In the genomic region with DNA sequence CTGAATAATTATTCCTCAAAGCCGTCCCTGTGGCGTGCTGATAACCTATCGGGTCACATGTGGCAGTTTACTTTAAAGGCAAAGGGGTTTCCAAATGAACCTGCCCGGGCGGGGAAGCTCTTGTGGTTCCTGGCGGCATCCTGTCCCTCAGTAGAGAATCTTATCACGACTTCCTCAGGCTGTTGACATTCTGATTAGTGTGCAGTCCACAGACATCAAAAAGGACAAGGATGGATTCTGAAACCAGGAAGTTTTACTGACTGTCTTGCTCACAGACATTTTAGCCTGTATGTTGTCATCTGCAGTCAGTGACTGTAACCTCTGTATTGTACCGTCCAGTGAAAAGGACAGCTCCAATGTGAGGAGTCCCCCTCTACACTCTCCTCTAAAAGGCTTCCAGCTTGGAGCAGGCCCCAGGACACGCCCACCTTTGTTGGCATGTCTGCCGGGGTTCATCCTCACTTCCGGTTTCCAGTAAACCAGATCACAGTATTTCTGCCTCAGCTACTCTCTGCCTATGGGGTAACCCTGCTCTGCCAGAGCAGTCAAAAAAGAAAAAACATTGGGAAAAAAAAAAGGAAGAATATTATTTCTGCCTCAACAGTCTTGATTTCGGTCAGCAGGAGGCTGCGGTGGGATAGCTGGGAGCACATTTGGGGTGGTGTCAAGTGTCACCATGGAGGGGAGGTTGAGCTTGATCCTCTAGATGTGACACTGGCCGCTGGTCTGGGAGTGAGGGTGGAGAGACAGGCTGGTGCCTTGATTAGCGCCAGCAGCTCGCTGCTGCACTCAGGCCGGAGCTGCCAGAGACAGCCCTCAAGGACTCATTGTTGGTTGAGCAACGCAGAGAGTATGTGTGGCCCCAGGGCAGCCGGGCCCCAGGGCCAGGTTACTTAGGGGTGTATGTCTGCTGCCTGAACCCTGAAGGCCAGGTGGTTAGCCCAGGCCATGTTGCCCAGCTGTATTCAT, we compare ENCODE assay signal across 1 cellular context.
A peak's percentile ranks its signal among the peaks of the same experiment; 100 is the strongest.
TF ChIP-seq lines count a peak whose summit lies in the region.

No MANE protein-coding gene starts in this region.

TF ChIP-seq in HepG2, 621 proteins besides CTCF, POLR2A, EP300 and RAD21 (continued from another document and continues in another):
- TF ChIP-seq, protein P1, sequence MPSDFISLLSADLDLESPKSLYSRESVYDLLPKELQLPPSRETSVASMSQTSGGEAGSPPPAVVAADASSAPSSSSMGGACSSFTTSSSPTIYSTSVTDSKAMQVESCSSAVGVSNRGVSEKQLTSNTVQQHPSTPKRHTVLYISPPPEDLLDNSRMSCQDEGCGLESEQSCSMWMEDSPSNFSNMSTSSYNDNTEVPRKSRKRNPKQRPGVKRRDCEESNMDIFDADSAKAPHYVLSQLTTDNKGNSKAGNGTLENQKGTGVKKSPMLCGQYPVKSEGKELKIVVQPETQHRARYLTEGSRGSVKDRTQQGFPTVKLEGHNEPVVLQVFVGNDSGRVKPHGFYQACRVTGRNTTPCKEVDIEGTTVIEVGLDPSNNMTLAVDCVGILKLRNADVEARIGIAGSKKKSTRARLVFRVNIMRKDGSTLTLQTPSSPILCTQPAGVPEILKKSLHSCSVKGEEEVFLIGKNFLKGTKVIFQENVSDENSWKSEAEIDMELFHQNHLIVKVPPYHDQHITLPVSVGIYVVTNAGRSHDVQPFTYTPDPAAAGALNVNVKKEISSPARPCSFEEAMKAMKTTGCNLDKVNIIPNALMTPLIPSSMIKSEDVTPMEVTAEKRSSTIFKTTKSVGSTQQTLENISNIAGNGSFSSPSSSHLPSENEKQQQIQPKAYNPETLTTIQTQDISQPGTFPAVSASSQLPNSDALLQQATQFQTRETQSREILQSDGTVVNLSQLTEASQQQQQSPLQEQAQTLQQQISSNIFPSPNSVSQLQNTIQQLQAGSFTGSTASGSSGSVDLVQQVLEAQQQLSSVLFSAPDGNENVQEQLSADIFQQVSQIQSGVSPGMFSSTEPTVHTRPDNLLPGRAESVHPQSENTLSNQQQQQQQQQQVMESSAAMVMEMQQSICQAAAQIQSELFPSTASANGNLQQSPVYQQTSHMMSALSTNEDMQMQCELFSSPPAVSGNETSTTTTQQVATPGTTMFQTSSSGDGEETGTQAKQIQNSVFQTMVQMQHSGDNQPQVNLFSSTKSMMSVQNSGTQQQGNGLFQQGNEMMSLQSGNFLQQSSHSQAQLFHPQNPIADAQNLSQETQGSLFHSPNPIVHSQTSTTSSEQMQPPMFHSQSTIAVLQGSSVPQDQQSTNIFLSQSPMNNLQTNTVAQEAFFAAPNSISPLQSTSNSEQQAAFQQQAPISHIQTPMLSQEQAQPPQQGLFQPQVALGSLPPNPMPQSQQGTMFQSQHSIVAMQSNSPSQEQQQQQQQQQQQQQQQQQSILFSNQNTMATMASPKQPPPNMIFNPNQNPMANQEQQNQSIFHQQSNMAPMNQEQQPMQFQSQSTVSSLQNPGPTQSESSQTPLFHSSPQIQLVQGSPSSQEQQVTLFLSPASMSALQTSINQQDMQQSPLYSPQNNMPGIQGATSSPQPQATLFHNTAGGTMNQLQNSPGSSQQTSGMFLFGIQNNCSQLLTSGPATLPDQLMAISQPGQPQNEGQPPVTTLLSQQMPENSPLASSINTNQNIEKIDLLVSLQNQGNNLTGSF (CRISPR knock-in tag; IDR thresholded peaks at IDR 0.05): 0 out of 2 replicates have a peak, but pooled peaks have one; percentile 37
- TF ChIP-seq, protein P2, sequence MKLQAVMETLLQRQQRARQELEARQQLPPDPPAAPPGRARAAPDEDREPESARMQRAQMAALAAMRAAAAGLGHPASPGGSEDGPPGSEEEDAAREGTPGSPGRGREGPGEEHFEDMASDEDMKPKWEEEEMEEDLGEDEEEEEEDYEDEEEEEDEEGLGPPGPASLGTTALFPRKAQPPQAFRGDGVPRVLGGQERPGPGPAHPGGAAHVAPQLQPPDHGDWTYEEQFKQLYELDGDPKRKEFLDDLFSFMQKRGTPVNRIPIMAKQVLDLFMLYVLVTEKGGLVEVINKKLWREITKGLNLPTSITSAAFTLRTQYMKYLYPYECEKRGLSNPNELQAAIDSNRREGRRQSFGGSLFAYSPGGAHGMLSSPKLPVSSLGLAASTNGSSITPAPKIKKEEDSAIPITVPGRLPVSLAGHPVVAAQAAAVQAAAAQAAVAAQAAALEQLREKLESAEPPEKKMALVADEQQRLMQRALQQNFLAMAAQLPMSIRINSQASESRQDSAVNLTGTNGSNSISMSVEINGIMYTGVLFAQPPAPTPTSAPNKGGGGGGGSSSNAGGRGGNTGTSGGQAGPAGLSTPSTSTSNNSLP (IDR thresholded peaks at IDR 0.05; ENCODE audit: low read depth, low read length): 0 out of 2 replicates have a peak, but pooled peaks have one; percentile 25
- no peak for TF ChIP-seq XRCC5 (optimal IDR thresholded peaks at IDR 0.05; ENCODE audit: low read length)
- TF ChIP-seq, protein P3, sequence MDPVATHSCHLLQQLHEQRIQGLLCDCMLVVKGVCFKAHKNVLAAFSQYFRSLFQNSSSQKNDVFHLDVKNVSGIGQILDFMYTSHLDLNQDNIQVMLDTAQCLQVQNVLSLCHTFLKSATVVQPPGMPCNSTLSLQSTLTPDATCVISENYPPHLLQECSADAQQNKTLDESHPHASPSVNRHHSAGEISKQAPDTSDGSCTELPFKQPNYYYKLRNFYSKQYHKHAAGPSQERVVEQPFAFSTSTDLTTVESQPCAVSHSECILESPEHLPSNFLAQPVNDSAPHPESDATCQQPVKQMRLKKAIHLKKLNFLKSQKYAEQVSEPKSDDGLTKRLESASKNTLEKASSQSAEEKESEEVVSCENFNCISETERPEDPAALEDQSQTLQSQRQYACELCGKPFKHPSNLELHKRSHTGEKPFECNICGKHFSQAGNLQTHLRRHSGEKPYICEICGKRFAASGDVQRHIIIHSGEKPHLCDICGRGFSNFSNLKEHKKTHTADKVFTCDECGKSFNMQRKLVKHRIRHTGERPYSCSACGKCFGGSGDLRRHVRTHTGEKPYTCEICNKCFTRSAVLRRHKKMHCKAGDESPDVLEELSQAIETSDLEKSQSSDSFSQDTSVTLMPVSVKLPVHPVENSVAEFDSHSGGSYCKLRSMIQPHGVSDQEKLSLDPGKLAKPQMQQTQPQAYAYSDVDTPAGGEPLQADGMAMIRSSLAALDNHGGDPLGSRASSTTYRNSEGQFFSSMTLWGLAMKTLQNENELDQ (CRISPR knock-in tag; IDR thresholded peaks at IDR 0.05; ENCODE audit: borderline replicate concordance): no peak
- no peak for TF ChIP-seq ZNF782 (CRISPR knock-in tag; IDR thresholded peaks at IDR 0.05; ENCODE audit: borderline replicate concordance)
- TF ChIP-seq, protein P4, sequence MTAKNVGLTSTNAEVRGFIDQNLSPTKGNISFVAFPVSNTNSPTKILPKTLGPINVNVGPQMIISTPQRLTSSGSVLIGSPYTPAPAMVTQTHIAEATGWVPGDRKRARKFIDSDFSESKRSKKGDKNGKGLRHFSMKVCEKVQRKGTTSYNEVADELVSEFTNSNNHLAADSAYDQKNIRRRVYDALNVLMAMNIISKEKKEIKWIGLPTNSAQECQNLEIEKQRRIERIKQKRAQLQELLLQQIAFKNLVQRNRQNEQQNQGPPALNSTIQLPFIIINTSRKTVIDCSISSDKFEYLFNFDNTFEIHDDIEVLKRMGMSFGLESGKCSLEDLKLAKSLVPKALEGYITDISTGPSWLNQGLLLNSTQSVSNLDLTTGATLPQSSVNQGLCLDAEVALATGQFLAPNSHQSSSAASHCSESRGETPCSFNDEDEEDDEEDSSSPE (CRISPR knock-in tag; IDR thresholded peaks at IDR 0.05): peak; percentile 48; the same call in 1 of the 2 replicates
- TF ChIP-seq HOXD1 (CRISPR knock-in tag; IDR thresholded peaks at IDR 0.05): peak; percentile 25; the same call in 1 of the 2 replicates
- TF ChIP-seq, protein P5, sequence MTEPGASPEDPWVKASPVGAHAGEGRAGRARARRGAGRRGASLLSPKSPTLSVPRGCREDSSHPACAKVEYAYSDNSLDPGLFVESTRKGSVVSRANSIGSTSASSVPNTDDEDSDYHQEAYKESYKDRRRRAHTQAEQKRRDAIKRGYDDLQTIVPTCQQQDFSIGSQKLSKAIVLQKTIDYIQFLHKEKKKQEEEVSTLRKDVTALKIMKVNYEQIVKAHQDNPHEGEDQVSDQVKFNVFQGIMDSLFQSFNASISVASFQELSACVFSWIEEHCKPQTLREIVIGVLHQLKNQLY (CRISPR knock-in tag; IDR thresholded peaks at IDR 0.05): peak; percentile 83
- TF ChIP-seq, protein P6, sequence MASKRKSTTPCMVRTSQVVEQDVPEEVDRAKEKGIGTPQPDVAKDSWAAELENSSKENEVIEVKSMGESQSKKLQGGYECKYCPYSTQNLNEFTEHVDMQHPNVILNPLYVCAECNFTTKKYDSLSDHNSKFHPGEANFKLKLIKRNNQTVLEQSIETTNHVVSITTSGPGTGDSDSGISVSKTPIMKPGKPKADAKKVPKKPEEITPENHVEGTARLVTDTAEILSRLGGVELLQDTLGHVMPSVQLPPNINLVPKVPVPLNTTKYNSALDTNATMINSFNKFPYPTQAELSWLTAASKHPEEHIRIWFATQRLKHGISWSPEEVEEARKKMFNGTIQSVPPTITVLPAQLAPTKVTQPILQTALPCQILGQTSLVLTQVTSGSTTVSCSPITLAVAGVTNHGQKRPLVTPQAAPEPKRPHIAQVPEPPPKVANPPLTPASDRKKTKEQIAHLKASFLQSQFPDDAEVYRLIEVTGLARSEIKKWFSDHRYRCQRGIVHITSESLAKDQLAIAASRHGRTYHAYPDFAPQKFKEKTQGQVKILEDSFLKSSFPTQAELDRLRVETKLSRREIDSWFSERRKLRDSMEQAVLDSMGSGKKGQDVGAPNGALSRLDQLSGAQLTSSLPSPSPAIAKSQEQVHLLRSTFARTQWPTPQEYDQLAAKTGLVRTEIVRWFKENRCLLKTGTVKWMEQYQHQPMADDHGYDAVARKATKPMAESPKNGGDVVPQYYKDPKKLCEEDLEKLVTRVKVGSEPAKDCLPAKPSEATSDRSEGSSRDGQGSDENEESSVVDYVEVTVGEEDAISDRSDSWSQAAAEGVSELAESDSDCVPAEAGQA (IDR thresholded peaks at IDR 0.05; ENCODE audit: low read depth): no peak
- TF ChIP-seq, protein P6 (CRISPR knock-in tag; IDR thresholded peaks at IDR 0.05; ENCODE audit: borderline replicate concordance): no peak
- TF ChIP-seq POGZ (CRISPR knock-in tag; IDR thresholded peaks at IDR 0.05): peak; percentile 61; the same call in 1 of the 2 replicates
- TF ChIP-seq ZNF556 (CRISPR knock-in tag; IDR thresholded peaks at IDR 0.05; ENCODE audit: borderline replicate concordance): peak; percentile 24; the same call in 1 of the 2 replicates
- TF ChIP-seq NFKBIZ (CRISPR knock-in tag; IDR thresholded peaks at IDR 0.05): no peak
- peak; percentile 71 for TF ChIP-seq RARA (CRISPR knock-in tag; IDR thresholded peaks at IDR 0.05)
- TF ChIP-seq, protein P7, sequence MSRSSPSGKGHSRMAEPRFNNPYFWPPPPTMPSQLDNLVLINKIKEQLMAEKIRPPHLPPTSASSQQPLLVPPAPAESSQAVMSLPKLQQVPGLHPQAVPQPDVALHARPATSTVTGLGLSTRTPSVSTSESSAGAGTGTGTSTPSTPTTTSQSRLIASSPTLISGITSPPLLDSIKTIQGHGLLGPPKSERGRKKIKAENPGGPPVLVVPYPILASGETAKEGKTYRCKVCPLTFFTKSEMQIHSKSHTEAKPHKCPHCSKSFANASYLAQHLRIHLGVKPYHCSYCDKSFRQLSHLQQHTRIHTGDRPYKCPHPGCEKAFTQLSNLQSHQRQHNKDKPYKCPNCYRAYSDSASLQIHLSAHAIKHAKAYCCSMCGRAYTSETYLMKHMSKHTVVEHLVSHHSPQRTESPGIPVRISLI (CRISPR knock-in tag; IDR thresholded peaks at IDR 0.05; ENCODE audit: borderline replicate concordance): no peak
- TF ChIP-seq, protein P8, sequence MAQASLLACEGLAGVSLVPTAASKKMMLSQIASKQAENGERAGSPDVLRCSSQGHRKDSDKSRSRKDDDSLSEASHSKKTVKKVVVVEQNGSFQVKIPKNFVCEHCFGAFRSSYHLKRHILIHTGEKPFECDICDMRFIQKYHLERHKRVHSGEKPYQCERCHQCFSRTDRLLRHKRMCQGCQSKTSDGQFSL (CRISPR knock-in tag; IDR thresholded peaks at IDR 0.05): no peak
- TF ChIP-seq, protein P9, sequence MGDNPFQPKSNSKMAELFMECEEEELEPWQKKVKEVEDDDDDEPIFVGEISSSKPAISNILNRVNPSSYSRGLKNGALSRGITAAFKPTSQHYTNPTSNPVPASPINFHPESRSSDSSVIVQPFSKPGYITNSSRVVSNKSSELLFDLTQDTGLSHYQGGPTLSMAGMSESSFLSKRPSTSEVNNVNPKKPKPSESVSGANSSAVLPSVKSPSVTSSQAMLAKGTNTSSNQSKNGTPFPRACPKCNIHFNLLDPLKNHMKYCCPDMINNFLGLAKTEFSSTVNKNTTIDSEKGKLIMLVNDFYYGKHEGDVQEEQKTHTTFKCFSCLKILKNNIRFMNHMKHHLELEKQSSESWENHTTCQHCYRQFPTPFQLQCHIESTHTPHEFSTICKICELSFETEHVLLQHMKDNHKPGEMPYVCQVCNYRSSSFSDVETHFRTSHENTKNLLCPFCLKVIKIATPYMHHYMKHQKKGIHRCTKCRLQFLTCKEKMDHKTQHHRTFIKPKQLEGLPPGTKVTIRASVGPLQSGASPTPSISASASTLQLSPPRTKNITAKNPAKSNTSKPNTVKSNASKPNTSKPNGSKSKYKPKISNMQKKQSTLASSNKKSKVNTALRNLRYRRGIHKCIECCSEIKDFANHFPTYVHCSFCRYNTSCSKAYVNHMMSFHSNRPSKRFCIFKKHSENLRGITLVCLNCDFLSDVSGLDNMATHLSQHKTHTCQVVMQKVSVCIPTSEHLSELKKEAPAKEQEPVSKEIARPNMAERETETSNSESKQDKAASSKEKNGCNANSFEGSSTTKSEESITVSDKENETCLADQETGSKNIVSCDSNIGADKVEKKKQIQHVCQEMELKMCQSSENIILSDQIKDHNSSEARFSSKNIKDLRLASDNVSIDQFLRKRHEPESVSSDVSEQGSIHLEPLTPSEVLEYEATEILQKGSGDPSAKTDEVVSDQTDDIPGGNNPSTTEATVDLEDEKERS (CRISPR knock-in tag; IDR thresholded peaks at IDR 0.05): no peak
- no peak for TF ChIP-seq RBM39 (IDR thresholded peaks at IDR 0.05; ENCODE audit: low read depth, low read length, poor library complexity, severe bottlenecking)
- TF ChIP-seq TGIF2 (CRISPR knock-in tag; IDR thresholded peaks at IDR 0.05): 0 out of 2 replicates have a peak, but pooled peaks have one; percentile 43
- TF ChIP-seq KLF6 (CRISPR knock-in tag; IDR thresholded peaks at IDR 0.05): no peak
- TF ChIP-seq ZNF7 (CRISPR knock-in tag; IDR thresholded peaks at IDR 0.05): peak; percentile 76; the same call in 1 of the 2 replicates
- no peak for TF ChIP-seq ZNF660 (CRISPR knock-in tag; IDR thresholded peaks at IDR 0.05; ENCODE audit: borderline replicate concordance, low read depth)
- no peak for TF ChIP-seq ZNF678 (CRISPR knock-in tag; IDR thresholded peaks at IDR 0.05)
- TF ChIP-seq KMT2B (CRISPR knock-in tag; IDR thresholded peaks at IDR 0.05): 0 out of 2 replicates have a peak, but pooled peaks have one; percentile 20
- TF ChIP-seq MXI1 (IDR thresholded peaks at IDR 0.05; ENCODE audit: borderline replicate concordance, low read depth, low read length): no peak
